ENCODE assay signal across 12 cellular contexts in the genomic region with DNA sequence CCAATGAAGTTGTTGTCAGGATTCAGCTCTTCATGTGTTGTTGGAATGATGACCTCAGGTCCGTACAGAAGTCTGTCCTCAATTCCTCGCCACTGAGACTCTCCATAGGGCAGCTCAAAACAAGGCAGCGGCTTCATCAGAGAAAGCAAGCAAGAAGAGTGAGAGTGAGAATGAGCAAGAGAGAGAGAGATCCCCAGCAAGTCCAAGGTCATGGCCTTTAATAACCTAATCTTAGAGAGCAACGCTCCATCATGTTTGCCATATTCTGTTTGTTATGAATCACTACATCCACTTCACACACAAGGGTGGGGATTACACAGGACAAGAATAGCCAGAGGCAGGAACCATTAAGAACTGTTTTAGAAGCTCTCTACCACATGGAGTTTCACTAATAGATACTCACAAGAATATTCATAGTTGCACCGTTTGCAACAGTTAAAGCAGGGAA. TPM values are rescaled to one million over a fixed set of nuclear protein-coding genes. Genes with fewer than 3 reads are reported as not detected.
A peak's percentile ranks its signal among the peaks of the same experiment; 100 is the strongest.
DNase-seq lines count a peak whose midpoint lies in the region; ATAC-seq and TF ChIP-seq lines count a peak whose summit lies in the region.
"Had no signal": no experiment of that assay in that cellular context is flagged by ENCODE, and none has a peak within 500 bp of the region (broad histone marks: within the 10 kb centered on the region; RNA-seq: fewer than 3 reads in every experiment).

No MANE protein-coding gene starts in this region.

- no peaks in the 10 kb centered on the region for H3K4me1 ChIP-seq in right atrium auricular region

- peaks cover 2% of the 10 kb centered on the region for H3K9me3 Mint-ChIP-seq in glutamatergic neuron (ENCODE audit: unreplicated experiment)

- no peak overlapping the region for H3K4me3 ChIP-seq in H7 (ENCODE audit: insufficient read depth, low read depth, low read length)
- H3K4me3 ChIP-seq in right atrium auricular region = no peak overlapping the region
- H3K4me3 ChIP-seq: esophagus squamous epithelium had no signal

- H3K9me3 ChIP-seq in right atrium auricular region = no peaks in the 10 kb centered on the region
- H3K9me3 ChIP-seq: esophagus squamous epithelium had no signal

- DNase-seq in DMS53 (lab: John Stamatoyannopoulos, UW) = peak; percentile 84
- peak; percentile 26 for DNase-seq in MV-4-11 (lab: John Stamatoyannopoulos, UW)
- no peak for DNase-seq in glutamatergic neuron
- DNase-seq in stimulated activated CD4-positive, alpha-beta T cell treated with anti-CD3 and anti-CD28 coated beads, Interleukin-1b, Interleukin-23, amount 100 ng/mL, for 48 hours = no peak
- no peak for DNase-seq in H7
- DNase-seq in right atrium auricular region (ENCODE audit: low spot score) = no peak
- DNase-seq: esophagus squamous epithelium; left colon; retina; stimulated activated CD8-positive, alpha-beta memory T cell treated with anti-CD3 and anti-CD28 coated beads, Interleukin-4, amount 100 ng/mL, for 48 hours had no signal

- no peaks in the 10 kb centered on the region for H3K36me3 Mint-ChIP-seq in glutamatergic neuron (ENCODE audit: unreplicated experiment)

- no peak overlapping the region for H3K27ac Mint-ChIP-seq in glutamatergic neuron (ENCODE audit: unreplicated experiment)

- no peaks in the 10 kb centered on the region for H3K27me3 ChIP-seq in H7 (ENCODE audit: control insufficient read depth, insufficient read depth, low read length)
- H3K27me3 ChIP-seq in right atrium auricular region = peaks cover 0 to 2% of the 10 kb centered on the region in 2 donors
- H3K27me3 ChIP-seq: esophagus squamous epithelium had no signal

- H3K4me1 Mint-ChIP-seq in glutamatergic neuron (ENCODE audit: low read depth, unreplicated experiment) = peaks cover 8% of the 10 kb centered on the region

- H3K27ac ChIP-seq in right atrium auricular region = no peak overlapping the region

- H3K36me3 ChIP-seq in H7 (replicated peaks; ENCODE audit: control insufficient read depth, insufficient read depth, low read length) (no peaks in the 10 kb centered on the region), right atrium auricular region (no peaks in the 10 kb centered on the region)
- H3K36me3 ChIP-seq: esophagus squamous epithelium had no signal

- H3K4me3 Mint-ChIP-seq in glutamatergic neuron (ENCODE audit: unreplicated experiment) = no peak overlapping the region

- ATAC-seq in GM19395 (IDR thresholded peaks at IDR 0.05; ENCODE audit: unreplicated experiment) (peak; percentile 87), HG02885 (IDR thresholded peaks at IDR 0.05; ENCODE audit: poor library complexity, unreplicated experiment) (peak; percentile 86)
- ATAC-seq: left colon had no signal

- peaks cover 1% of the 10 kb centered on the region for H3K27me3 Mint-ChIP-seq in glutamatergic neuron (ENCODE audit: unreplicated experiment)

- TF ChIP-seq CTCF in glutamatergic neuron (IDR thresholded peaks at IDR 0.05; ENCODE audit: partially characterized antibody, unreplicated experiment) (no peak), right atrium auricular region (IDR thresholded peaks at IDR 0.05) (no peak)

RNA-seq across cellular contexts. Expression of a gene that starts 23.3 kb away (rescaled TPM):
- not detected for total RNA-seq in glutamatergic neuron (ENCODE audit: unreplicated experiment)
- total RNA-seq in H7 (2014; rRNA removed; shearing (Covaris generic)) = not detected in 2 replicates
- not detected for total RNA-seq in right atrium auricular region
- total RNA-seq: left colon had no signal

Comparison
In these comparisons a context has a peak if more than half of its experiments do, and no peak if none do; other contexts are left out.
1. DNase-seq: peak in DMS53 (single experiment) and MV-4-11 (single experiment); none in glutamatergic neuron (single experiment), stimulated activated CD4-positive, alpha-beta T cell treated with anti-CD3 and anti-CD28 coated beads, Interleukin-1b, Interleukin-23, amount 100 ng/mL, for 48 hours (single experiment), H7 (single experiment) and right atrium auricular region (single experiment).